Comparison of ENCODE assay signal across 8 cellular contexts in the genomic region with DNA sequence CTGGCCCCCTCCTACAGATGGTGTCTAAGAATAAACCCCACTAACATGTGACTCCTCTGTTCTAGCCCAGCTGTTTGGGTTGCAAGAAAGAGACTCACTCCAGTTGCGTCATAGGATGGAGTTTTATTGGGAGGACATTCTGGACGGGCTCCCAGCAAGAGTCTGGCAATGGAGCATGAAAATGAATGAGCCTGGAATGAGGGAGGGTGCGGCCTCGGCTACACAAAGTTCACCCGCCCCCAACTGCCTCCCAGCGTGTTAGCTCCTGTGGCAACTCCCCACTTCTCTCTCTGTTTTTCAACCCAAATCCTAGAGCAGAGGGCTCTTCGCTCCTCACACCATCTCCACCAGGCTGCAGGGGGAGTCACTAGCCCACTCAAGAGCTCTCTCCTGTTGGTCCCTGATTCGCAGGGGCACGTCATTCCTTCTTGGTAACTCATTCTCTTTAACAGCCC. TPM values are rescaled to one million over a fixed set of nuclear protein-coding genes. Genes with fewer than 3 reads are reported as not detected.
DNase-seq lines count a peak whose midpoint lies in the region; ATAC-seq and TF ChIP-seq lines count a peak whose summit lies in the region.

No MANE protein-coding gene starts in this region.

- no peak overlapping the region; the same call in 1 of the 2 replicates for H4K5ac ChIP-seq in IMR-90 (ENCODE audit: low read depth, low read length)

- H3K9me3 ChIP-seq in IMR-90 (ENCODE audit: control insufficient read depth, insufficient read depth, low read length) (no peaks in the 10 kb centered on the region), mammary epithelial cell (replicated peaks; ENCODE audit: insufficient read depth, low read length) (no peaks in the 10 kb centered on the region)

- peak overlapping the region; percentile 38 for H3K4ac ChIP-seq in IMR-90 (ENCODE audit: low read depth, low read length)

- H3K9ac ChIP-seq in IMR-90 (ENCODE audit: low read depth, low read length) (no peak overlapping the region), mammary epithelial cell (ENCODE audit: insufficient read depth, low read length) (no peak overlapping the region)

- peak overlapping the region; percentile 4 to 41; a peak in 2 of 4 replicates for H4K8ac ChIP-seq in IMR-90 (ENCODE audit: low read depth in 2 of 2, low read length in 2 of 2)

- no peak for TF ChIP-seq POLR2A in IMR-90 (IDR thresholded peaks at IDR 0.05; ENCODE audit: low read depth, low read length)

- H3K79me2 ChIP-seq in mammary epithelial cell (ENCODE audit: insufficient read depth, low read length), result no peaks in the 10 kb centered on the region

- peak; percentile 29; the same call in 1 of the 2 replicates for TF ChIP-seq CTCF in IMR-90 (conservative IDR thresholded peaks at IDR 0.05; ENCODE audit: low read depth, low read length)
- TF ChIP-seq CTCF in mammary epithelial cell (conservative IDR thresholded peaks at IDR 0.05 in 1 of 2, IDR thresholded peaks at IDR 0.05 in 1 of 2; ENCODE audit: extremely low read depth in 1 of 2, insufficient read depth in 1 of 2, low read depth in 1 of 2, low read length in 2 of 2), result no peak

- H3K4me1 ChIP-seq in IMR-90 (ENCODE audit: control insufficient read depth, insufficient read depth, low read length) (peaks cover 16% of the 10 kb centered on the region), mammary epithelial cell (ENCODE audit: insufficient read depth, low read length) (no peaks in the 10 kb centered on the region)

- H2BK5ac ChIP-seq in IMR-90 (ENCODE audit: low read depth, low read length, poor library complexity, severe bottlenecking), result peak overlapping the region; percentile 0

- BruUV-seq in IMR-90 (replicated peaks; lab: Mats Ljungman, UMichigan) (no TSS peak), mammary epithelial cell (replicated peaks; lab: Mats Ljungman, UMichigan) (no TSS peak)

- H3K9me1 ChIP-seq in IMR-90 (ENCODE audit: insufficient read depth, low read length), result peaks cover 17% of the 10 kb centered on the region

- H3K56ac ChIP-seq in IMR-90 (ENCODE audit: extremely low read depth, insufficient read depth, low read length), result no peak overlapping the region

- peaks cover 2% of the 10 kb centered on the region; the same call in 1 of the 2 replicates for H3K27me3 ChIP-seq in IMR-90 (ENCODE audit: control insufficient read depth, insufficient read depth, low read length)
- peaks cover 5% of the 10 kb centered on the region for H3K27me3 ChIP-seq in mammary epithelial cell (ENCODE audit: insufficient read depth, low read length)
- H3K27me3 ChIP-seq in layer of hippocampus (ENCODE audit: control insufficient read depth, insufficient read depth, low read length), result no peaks in the 10 kb centered on the region

- peak overlapping the region; percentile 19; the same call in 1 of the 3 replicates for H2BK15ac ChIP-seq in IMR-90 (ENCODE audit: low read depth, low read length)

- 0 out of 2 replicates have a peak overlapping the region, but pooled peaks have one; percentile 2 for H3K14ac ChIP-seq in IMR-90 (replicated peaks; ENCODE audit: low read depth, low read length)

- H3K18ac ChIP-seq in IMR-90 (ENCODE audit: low read depth, low read length), result peak overlapping the region; percentile 3; the same call in 1 of the 2 replicates

- H3K36me3 ChIP-seq in IMR-90 (ENCODE audit: control insufficient read depth, insufficient read depth, low read length) (no peaks in the 10 kb centered on the region), mammary epithelial cell (ENCODE audit: insufficient read depth, low read length) (no peaks in the 10 kb centered on the region)

- POLR2A ChIA-PET in IMR-90 (lab: Charles Lee; ENCODE audit: unreplicated experiment), result no interaction called here

- TF ChIP-seq RAD21 in IMR-90 (IDR thresholded peaks at IDR 0.05; ENCODE audit: low read length), result peak; percentile 39

- H2AK9ac ChIP-seq in IMR-90 (replicated peaks; ENCODE audit: low read depth, low read length, poor library complexity), result peak overlapping the region; percentile 21

- intact Hi-C loops in IMR-90 (cut with micrococcal nuclease) (no loop called here), mammary epithelial cell (cut with micrococcal nuclease) (no loop called here)

- DNase-seq in IMR-90, result peak; percentile 94
- peak; percentile 51 for DNase-seq in mammary epithelial cell

- CTCF ChIA-PET in IMR-90 (lab: Yijun Ruan, JAX) (interaction anchor here (0.8 to 2.0 kb wide), 4 partner anchors 10 to 94 kb away, joined by 3 to 9 read pairs (median 4); a partner anchor contains a TSS), mammary epithelial cell (lab: Charles Lee; ENCODE audit: low non-redundant PET) (no interaction called here)

- no peak overlapping the region for H3K4me3 ChIP-seq in IMR-90 (ENCODE audit: insufficient read depth, low read depth, low read length)
- no peak overlapping the region for H3K4me3 ChIP-seq in mammary epithelial cell (replicated peaks in 1 of 3; ENCODE audit: insufficient read depth in 1 of 3, low read depth in 2 of 3, low read length in 3 of 3)

- H2AK5ac ChIP-seq in IMR-90 (ENCODE audit: low read depth, low read length), result peak overlapping the region; percentile 66; the same call in 1 of the 2 replicates

- H3K27ac ChIP-seq in IMR-90 (ENCODE audit: insufficient read depth, low read length) (peak overlapping the region; percentile 62; the same call in 1 of the 2 replicates), mammary epithelial cell (ENCODE audit: insufficient read depth, low read depth, low read length) (no peak overlapping the region), layer of hippocampus (ENCODE audit: low read depth, low read length) (peak overlapping the region; percentile 68), temporal lobe (ENCODE audit: low read depth, low read length) (peak overlapping the region; percentile 23)

- in situ Hi-C loops in IMR-90 (cut with MboI; ENCODE audit: low sequenced_read_pairs), result no loop called here
- in situ Hi-C loops in mammary epithelial cell (cut with MboI; ENCODE audit: low sequenced_read_pairs in 2 of 2), result no loop called here

- H2BK20ac ChIP-seq in IMR-90 (ENCODE audit: low read depth, low read length), result peak overlapping the region; percentile 1; the same call in 1 of the 2 replicates

- H3K4me2 ChIP-seq in IMR-90 (ENCODE audit: low read depth, low read length) (peak overlapping the region; percentile 31), mammary epithelial cell (ENCODE audit: insufficient read depth, low read depth, low read length) (no peak overlapping the region)

- dilution Hi-C loops in IMR-90 (cut with HindIII; ENCODE audit: low sequenced_read_pairs, unreplicated experiment) (no loop called here), mammary epithelial cell (cut with HindIII; ENCODE audit: low sequenced_read_pairs) (no loop called here)

- ATAC-seq in IMR-90 (ENCODE audit: low read depth), result peak; percentile 85
- no peak for ATAC-seq in GM18498 (IDR thresholded peaks at IDR 0.05; ENCODE audit: unreplicated experiment)
- no peak for ATAC-seq in HG03354 (IDR thresholded peaks at IDR 0.05; ENCODE audit: poor library complexity, severe bottlenecking, unreplicated experiment)
- no peak for ATAC-seq in GM18520 (IDR thresholded peaks at IDR 0.05; ENCODE audit: unreplicated experiment)
- ATAC-seq in GM18511 (IDR thresholded peaks at IDR 0.05; ENCODE audit: unreplicated experiment), result no peak

- H2AFZ ChIP-seq in IMR-90 (replicated peaks; ENCODE audit: low read length, poor library complexity), result peak overlapping the region; percentile 53
- no peak overlapping the region for H2AFZ ChIP-seq in mammary epithelial cell (ENCODE audit: low read depth, low read length)

- WGBS in IMR-90 (ENCODE audit: extremely low coverage in 2 of 2, insufficient read length in 1 of 2), 2 experiments, result 60% methylated on average over 1 of the region's 9 CpGs; no CpG with 5 or more reads in 1 of the 2 experiments
- 32% methylated on average over 7 of the region's 9 CpGs for WGBS in mammary epithelial cell (ENCODE audit: low coverage, missing lambda C conversion rate)

- H3K23ac ChIP-seq in IMR-90 (ENCODE audit: low read depth, low read length), result peak overlapping the region; percentile 2; the same call in 1 of the 2 replicates

- H2BK120ac ChIP-seq in IMR-90 (ENCODE audit: low read depth, low read length), result peak overlapping the region; percentile 48; the same call in 1 of the 2 replicates

- H4K20me1 ChIP-seq in IMR-90 (ENCODE audit: insufficient read depth, low read length), result no peaks in the 10 kb centered on the region
- H4K20me1 ChIP-seq in mammary epithelial cell (ENCODE audit: insufficient read depth, low read length), result no peaks in the 10 kb centered on the region

- H3K79me1 ChIP-seq in IMR-90 (ENCODE audit: low read depth in 1 of 2, low read length in 2 of 2), result no peaks in the 10 kb centered on the region

- H4K91ac ChIP-seq in IMR-90 (ENCODE audit: insufficient read depth, low read depth, low read length), result peak overlapping the region; percentile 14; the same call in 1 of the 2 replicates

TF ChIP-seq in IMR-90, 13 proteins besides CTCF, POLR2A, EP300 and RAD21 (continues in another document):
- TF ChIP-seq CHD1 (IDR thresholded peaks at IDR 0.05; ENCODE audit: low read depth, low read length), result no peak

RNA-seq across cellular contexts. Expression of a gene that starts 5.1 kb away (rescaled TPM):
- total RNA-seq in IMR-90 (2012; rRNA removed) (under 0.01 and 0.18 TPM in 2 replicates), mammary epithelial cell (under 1 TPM in 1 of 2 donors, not detected in 1; 0.33 TPM), temporal lobe (2.0 TPM)
- polyA plus RNA-seq in IMR-90 (2012; rRNA removed) (1.6 and 1.7 TPM in 2 replicates), mammary epithelial cell (not detected)
- 0.13 and 0.60 TPM in 2 replicates for polyA plus RNA-seq in IMR-90 (2012; cell fraction: cytosol; rRNA removed)
- polyA plus RNA-seq in IMR-90 (2012; cell fraction: nucleus; rRNA removed; ENCODE audit: low replicate concordance), result 17.6 and 23.5 TPM in 2 replicates
- polyA minus RNA-seq in mammary epithelial cell, result not detected

RNA-seq across cellular contexts. Expression of a gene that starts 23.7 kb away (rescaled TPM):
- total RNA-seq in IMR-90 (2012; rRNA removed) (not detected in 2 replicates), mammary epithelial cell (not detected), temporal lobe (not detected)
- polyA plus RNA-seq in IMR-90 (2012; rRNA removed) (not detected in 2 replicates), mammary epithelial cell (not detected)
- not detected in 2 replicates for polyA plus RNA-seq in IMR-90 (2012; cell fraction: cytosol; rRNA removed)
- polyA plus RNA-seq in IMR-90 (2012; cell fraction: nucleus; rRNA removed; ENCODE audit: low replicate concordance), result not detected in 2 replicates
- polyA minus RNA-seq in mammary epithelial cell, result not detected

RNA-seq across cellular contexts. Expression of a gene that starts 25.5 kb away (rescaled TPM):
- total RNA-seq in IMR-90 (2012; rRNA removed) (not detected in 2 replicates), mammary epithelial cell (not detected), temporal lobe (0.25 TPM)
- polyA plus RNA-seq in IMR-90 (2012; rRNA removed) (not detected in 2 replicates), mammary epithelial cell (not detected)
- polyA plus RNA-seq in IMR-90 (2012; cell fraction: cytosol; rRNA removed), result not detected in 2 replicates
- 0.01 TPM in 1 of 2 replicates, not detected in the other for polyA plus RNA-seq in IMR-90 (2012; cell fraction: nucleus; rRNA removed; ENCODE audit: low replicate concordance)
- not detected for polyA minus RNA-seq in mammary epithelial cell

RNA-seq across cellular contexts. Expression of a gene that starts 45.6 kb away (rescaled TPM):
- total RNA-seq in IMR-90 (2012; rRNA removed), result not detected in 2 replicates
- polyA plus RNA-seq in IMR-90 (2012; rRNA removed), result not detected in 2 replicates
- 0.03 TPM in 1 of 2 replicates, not detected in the other for polyA plus RNA-seq in IMR-90 (2012; cell fraction: cytosol; rRNA removed)
- polyA plus RNA-seq in IMR-90 (2012; cell fraction: nucleus; rRNA removed; ENCODE audit: low replicate concordance), result not detected in 2 replicates
- not detected for total RNA-seq in mammary epithelial cell
- not detected for polyA plus RNA-seq in mammary epithelial cell
- not detected for polyA minus RNA-seq in mammary epithelial cell
- 2.7 TPM for total RNA-seq in temporal lobe
